ENCODE assay signal across 1 cellular context in genomic region chr20:47358672-47359532, GRCh38.
A peak's percentile ranks its signal among the peaks of the same experiment; 100 is the strongest.
TF ChIP-seq lines count a peak whose summit lies in the region.

No MANE protein-coding gene starts in this region.

TF ChIP-seq in HepG2, 621 proteins besides CTCF, POLR2A, EP300 and RAD21 (continued from another document and continues in another):
- TF ChIP-seq CEBPZ (IDR thresholded peaks at IDR 0.05; ENCODE audit: low read length) (no peak), ZNF770 (CRISPR knock-in tag; IDR thresholded peaks at IDR 0.05) (peak; percentile 98), RNF2 (conservative IDR thresholded peaks at IDR 0.05; ENCODE audit: low read depth) (no peak), HMGA1 (CRISPR knock-in tag; conservative IDR thresholded peaks at IDR 0.05) (no peak), ZNF558 (CRISPR knock-in tag; IDR thresholded peaks at IDR 0.05; ENCODE audit: borderline replicate concordance) (peak; percentile 98), RXRA (CRISPR knock-in tag; IDR thresholded peaks at IDR 0.05) (peak; percentile 98), ZNF670 (CRISPR knock-in tag; IDR thresholded peaks at IDR 0.05; ENCODE audit: borderline replicate concordance) (peak; percentile 94), HOXD1 (CRISPR knock-in tag; IDR thresholded peaks at IDR 0.05) (peak; percentile 95), ZNF281 (CRISPR knock-in tag; IDR thresholded peaks at IDR 0.05; ENCODE audit: borderline replicate concordance) (peak; percentile 70; the same call in 1 of the 2 replicates), HES4 (CRISPR knock-in tag; IDR thresholded peaks at IDR 0.05; ENCODE audit: borderline replicate concordance) (0 out of 2 replicates have a peak, but pooled peaks have one; percentile 39), GTF3A (CRISPR knock-in tag; conservative IDR thresholded peaks at IDR 0.05) (peak; percentile 95; the same call in 1 of the 2 replicates), ZNF609 (CRISPR knock-in tag; IDR thresholded peaks at IDR 0.05; ENCODE audit: borderline replicate concordance) (peak; percentile 97), LCORL (IDR thresholded peaks at IDR 0.05) (peak; percentile 96), LCORL (CRISPR knock-in tag; IDR thresholded peaks at IDR 0.05) (peak; percentile 99), ZEB1 (IDR thresholded peaks at IDR 0.05; ENCODE audit: insufficient replicate concordance, low read depth) (no peak), ZFP36L2 (CRISPR knock-in tag; IDR thresholded peaks at IDR 0.05) (peak; percentile 80; the same call in 1 of the 2 replicates), ZBTB8A (CRISPR knock-in tag; IDR thresholded peaks at IDR 0.05; ENCODE audit: borderline replicate concordance, low read depth) (peak; percentile 64; the same call in 1 of the 2 replicates), CEBPG (CRISPR knock-in tag; IDR thresholded peaks at IDR 0.05) (peak; percentile 94), PAF1 (CRISPR knock-in tag; IDR thresholded peaks at IDR 0.05) (peak; percentile 75; the same call in 1 of the 2 replicates), HMG20A (CRISPR knock-in tag; IDR thresholded peaks at IDR 0.05; ENCODE audit: borderline replicate concordance) (peak; percentile 57; the same call in 1 of the 2 replicates), HOXA3 (CRISPR knock-in tag; IDR thresholded peaks at IDR 0.05) (peak; percentile 91), ZNF446 (CRISPR knock-in tag; IDR thresholded peaks at IDR 0.05) (peak; percentile 86), DR1 (CRISPR knock-in tag; IDR thresholded peaks at IDR 0.05) (peak; percentile 23), ZNF343 (CRISPR knock-in tag; IDR thresholded peaks at IDR 0.05) (peak; percentile 98), KLF11 (CRISPR knock-in tag; IDR thresholded peaks at IDR 0.05) (peak; percentile 92), GABPB1 (CRISPR knock-in tag; IDR thresholded peaks at IDR 0.05) (peak; percentile 71), KDM5B (CRISPR knock-in tag; IDR thresholded peaks at IDR 0.05; ENCODE audit: borderline replicate concordance) (peak; percentile 76; the same call in 1 of the 2 replicates), ZBTB44 (CRISPR knock-in tag; IDR thresholded peaks at IDR 0.05) (0 out of 2 replicates have a peak, but pooled peaks have one; percentile 51), PTBP1 (IDR thresholded peaks at IDR 0.05; ENCODE audit: low read depth, low read length, poor library complexity, severe bottlenecking) (no peak), SNAPC2 (CRISPR knock-in tag; IDR thresholded peaks at IDR 0.05) (peak; percentile 96; the same call in 1 of the 2 replicates), ZNF7 (CRISPR knock-in tag; IDR thresholded peaks at IDR 0.05) (peak; percentile 23; the same call in 1 of the 2 replicates), ZBED4 (CRISPR knock-in tag; IDR thresholded peaks at IDR 0.05; ENCODE audit: borderline replicate concordance) (no peak; the same call in 1 of the 2 replicates), ZNF274 (CRISPR knock-in tag; IDR thresholded peaks at IDR 0.05) (peak; percentile 93), ZNF687 (CRISPR knock-in tag; IDR thresholded peaks at IDR 0.05) (peak; percentile 100), ZNF431 (CRISPR knock-in tag; IDR thresholded peaks at IDR 0.05; ENCODE audit: borderline replicate concordance, low read depth) (peak; percentile 18; the same call in 1 of the 2 replicates)
